In genomic region chr17:59837362-59838195, GRCh38 we compare ENCODE assay signal across 8 cellular contexts. TPM values are rescaled to one million over a fixed set of nuclear protein-coding genes. Genes with fewer than 3 reads are reported as not detected.
A peak's percentile ranks its signal among the peaks of the same experiment; 100 is the strongest.
DNase-seq lines count a peak whose midpoint lies in the region; ATAC-seq, FAIRE-seq and TF ChIP-seq lines count a peak whose summit lies in the region.

No MANE protein-coding gene starts in this region.

- H3K4ac ChIP-seq in H1 (replicated peaks; ENCODE audit: insufficient read length, low read depth, low read length) = no peak overlapping the region

- CTCF ChIA-PET in activated CD4-positive, alpha-beta T cell treated with anti-CD3 and anti-CD28 coated beads for 36 hours (lab: Charles Lee) = interaction anchor here (0.7 to 4.8 kb wide), 14 partner anchors 9 to 92 kb away, joined by 3 to 44 read pairs (median 4); no protein-coding TSS in a partner anchor
- CTCF ChIA-PET in H1 (lab: Charles Lee; ENCODE audit: partially characterized antibody) = interaction anchor here (0.6 to 1.1 kb wide), 3 partner anchors 10 to 440 kb away, joined by 3 read pairs; no protein-coding TSS in a partner anchor

- DNase-seq in NCI-H226 (peak; percentile 87), H1 (ENCODE audit: low read depth in 1 of 2, low spot score in 2 of 2) (peak in 1 of 2 experiments; percentile 52), memory B cell (ENCODE audit: low spot score in 2 of 2) (peak in 1 of 2 donors; percentile 63)
- peak; percentile 77 for DNase-seq in activated CD4-positive, alpha-beta T cell treated with anti-CD3 and anti-CD28 coated beads for 36 hours

- no peak for FAIRE-seq in H1 (lab: Jason Lieb, UNC)

- H3K23ac ChIP-seq in H1 (ENCODE audit: insufficient read length) = no peak overlapping the region

- H2BK120ac ChIP-seq in H1 (replicated peaks; ENCODE audit: low read depth, low read length) = peak overlapping the region; percentile 97

- peak overlapping the region; percentile 17; the same call in 1 of the 2 replicates for H2BK20ac ChIP-seq in H1 (ENCODE audit: low read length)

- intact Hi-C loops in activated CD4-positive, alpha-beta T cell treated with anti-CD3 and anti-CD28 coated beads for 36 hours (cut with DNase I, micrococcal nuclease) = loop anchor here (1.0 to 2.0 kb wide), 5 partner anchors 8 to 85 kb away; no protein-coding TSS in a partner anchor

- H3K23me2 ChIP-seq in H1 (ENCODE audit: low read depth, low read length) = peaks cover 4% of the 10 kb centered on the region; the same call in 1 of the 2 replicates

- H2BK5ac ChIP-seq in H1 (ENCODE audit: low read depth, low read length) = peak overlapping the region; percentile 90

- H3K27me3 Mint-ChIP-seq in activated CD4-positive, alpha-beta T cell treated with anti-CD3 and anti-CD28 coated beads for 36 hours = peaks cover 3% of the 10 kb centered on the region
- H3K27me3 Mint-ChIP-seq in memory B cell = no peaks in the 10 kb centered on the region

- TF ChIP-seq CTCF in H1 (IDR thresholded peaks at IDR 0.05; ENCODE audit: control extremely low read depth in 1 of 3, insufficient read depth in 1 of 3, low read depth in 1 of 3, low read length in 3 of 3) = no peak

- H3K4me3 ChIP-seq in BLaER1 = peak overlapping the region; percentile 63
- H3K4me3 ChIP-seq in H1 (ENCODE audit: extremely low read depth in 1 of 4, insufficient read depth in 2 of 4, low read depth in 3 of 4, low read length in 4 of 4) = peak overlapping the region; percentile 87 to 98 (median 90)

- H3K4me2 ChIP-seq in BLaER1 (peak overlapping the region; percentile 81), H1 (ENCODE audit: insufficient read depth in 1 of 2, low read depth in 2 of 2, low read length in 2 of 2) (peak overlapping the region; percentile 74 to 92)

- H3K36me3 ChIP-seq in BLaER1 = peaks cover 32% of the 10 kb centered on the region
- peaks cover 0 to 27% (median 12%) of the 10 kb centered on the region in 4 experiments; a peak in 5 of 8 replicates for H3K36me3 ChIP-seq in H1 (ENCODE audit: control insufficient read depth in 2 of 4, insufficient read depth in 4 of 4, low read length in 3 of 4)

- H3K27me3 ChIP-seq in BLaER1 (no peaks in the 10 kb centered on the region), H1 (replicated peaks in 1 of 4; ENCODE audit: control insufficient read depth in 3 of 4, extremely low read depth in 1 of 4, insufficient read depth in 3 of 4, low read length in 3 of 4) (no peaks in the 10 kb centered on the region)

- no peak overlapping the region for H2AFZ ChIP-seq in H1 (ENCODE audit: low read length)

- peaks cover 42% of the 10 kb centered on the region for H3K4me1 Mint-ChIP-seq in activated CD4-positive, alpha-beta T cell treated with anti-CD3 and anti-CD28 coated beads for 36 hours
- H3K4me1 Mint-ChIP-seq in memory B cell = peaks cover 41% of the 10 kb centered on the region

- H3K9ac ChIP-seq in BLaER1 = peak overlapping the region; percentile 76
- H3K9ac ChIP-seq in H1 (replicated peaks in 1 of 4; ENCODE audit: extremely low read depth in 1 of 4, low read depth in 3 of 4, low read length in 3 of 4) = peak overlapping the region; percentile 95 to 100 (median 98)

- H3K56ac ChIP-seq in H1 (replicated peaks; ENCODE audit: insufficient read length, low read depth, low read length) = peak overlapping the region; percentile 70

- no peak for TF ChIP-seq RAD21 in H1 (IDR thresholded peaks at IDR 0.05 in 1 of 2, conservative IDR thresholded peaks at IDR 0.05 in 1 of 2; ENCODE audit: low read depth in 2 of 2, low read length in 2 of 2)

- peak overlapping the region; percentile 96; the same call in 1 of the 2 replicates for H2BK12ac ChIP-seq in H1 (ENCODE audit: low read depth, low read length)

- POLR2A ChIA-PET in activated CD4-positive, alpha-beta T cell treated with anti-CD3 and anti-CD28 coated beads for 36 hours (lab: Charles Lee) = interaction anchor here (0.6 to 9.2 kb wide), 15 partner anchors 9 to 1206 kb away, joined by 3 to 308 read pairs (median 10); partner anchors contain the start of genes CLTC, PTRH2, TUBD1 and VMP1
- POLR2A ChIA-PET in H1 (lab: Charles Lee; ENCODE audit: partially characterized antibody) = interaction anchor here (0.7 to 11.2 kb wide), 29 partner anchors 8 to 627 kb away, joined by 3 to 137 read pairs (median 4); partner anchors contain the start of genes CLTC, PTRH2, RPS6KB1 and SMG8

- H3K9me3 Mint-ChIP-seq in activated CD4-positive, alpha-beta T cell treated with anti-CD3 and anti-CD28 coated beads for 36 hours (ENCODE audit: low read depth) = no peaks in the 10 kb centered on the region
- H3K9me3 Mint-ChIP-seq in memory B cell = no peaks in the 10 kb centered on the region

- peak overlapping the region; percentile 89; the same call in 1 of the 2 replicates for H3K18ac ChIP-seq in H1 (ENCODE audit: extremely low read depth, low read length)

- H3K4me1 ChIP-seq in BLaER1 (peaks cover 51% of the 10 kb centered on the region), H1 (replicated peaks in 1 of 4; ENCODE audit: control insufficient read depth in 3 of 4, insufficient read depth in 4 of 4, low read length in 3 of 4) (peaks cover 0 to 4% (median 0%) of the 10 kb centered on the region in 4 experiments; a peak in 5 of 7 replicates)

- H3K27ac Mint-ChIP-seq in activated CD4-positive, alpha-beta T cell treated with anti-CD3 and anti-CD28 coated beads for 36 hours = peak overlapping the region; percentile 100
- H3K27ac Mint-ChIP-seq in memory B cell = peak overlapping the region; percentile 96

- TF ChIP-seq EP300 in H1 (IDR thresholded peaks at IDR 0.05; ENCODE audit: borderline replicate concordance in 1 of 2, low read depth in 2 of 2, low read length in 2 of 2) = peak in 1 of 2 experiments; percentile 23; a peak in 1 of 3 replicates

- peak overlapping the region; percentile 83 for H4K91ac ChIP-seq in H1 (replicated peaks; ENCODE audit: insufficient read length, low read length)

- no peak overlapping the region for H4K8ac ChIP-seq in H1 (ENCODE audit: extremely low read depth, insufficient read depth, low read length)

- peak overlapping the region; percentile 100 for H3K4me3 Mint-ChIP-seq in activated CD4-positive, alpha-beta T cell treated with anti-CD3 and anti-CD28 coated beads for 36 hours
- peak overlapping the region; percentile 92 for H3K4me3 Mint-ChIP-seq in memory B cell

- H3K36me3 Mint-ChIP-seq in activated CD4-positive, alpha-beta T cell treated with anti-CD3 and anti-CD28 coated beads for 36 hours (ENCODE audit: low read depth) = peaks cover 77% of the 10 kb centered on the region
- peaks cover 2% of the 10 kb centered on the region for H3K36me3 Mint-ChIP-seq in memory B cell

- H3K9me3 ChIP-seq in BLaER1 = no peaks in the 10 kb centered on the region
- no peaks in the 10 kb centered on the region for H3K9me3 ChIP-seq in H1 (ENCODE audit: insufficient read depth in 2 of 2, low read depth in 1 of 2, low read length in 1 of 2)

- H4K5ac ChIP-seq in H1 (ENCODE audit: insufficient read length, low read depth, low read length) = peak overlapping the region; percentile 96

- H3K27ac ChIP-seq in BLaER1 (peak overlapping the region; percentile 69), H1 (ENCODE audit: low read depth, low read length) (peak overlapping the region; percentile 96), temporal lobe (ENCODE audit: low read depth, low read length) (peak overlapping the region; percentile 71)

- H3K14ac ChIP-seq in H1 (ENCODE audit: insufficient read length) = no peak overlapping the region

- H2AK5ac ChIP-seq in H1 (ENCODE audit: low read depth, low read length) = peak overlapping the region; percentile 41; the same call in 1 of the 2 replicates

- peaks cover 3 to 33% of the 10 kb centered on the region in 2 experiments; a peak in 3 of 4 replicates for H3K79me2 ChIP-seq in H1 (ENCODE audit: control insufficient read depth in 1 of 2, insufficient read depth in 2 of 2, low read length in 2 of 2)

- 1% methylated on average over 8 of the region's 8 CpGs; no CpG with 5 or more reads in 1 of the 2 experiments for WGBS in H1 (ENCODE audit: extremely low coverage in 1 of 2, insufficient coverage in 1 of 2, insufficient read length in 1 of 2, insufficient replicate concordance in 2 of 2, low coverage in 1 of 2, low lambda C conversion rate in 2 of 2, missing lambda C conversion rate in 1 of 2), 2 experiments

- H2BK15ac ChIP-seq in H1 (ENCODE audit: low read length) = no peak overlapping the region

- H4K20me1 ChIP-seq in BLaER1 (no peaks in the 10 kb centered on the region), H1 (replicated peaks in 1 of 2; ENCODE audit: control insufficient read depth in 1 of 2, insufficient read depth in 2 of 2, low read length in 2 of 2) (no peaks in the 10 kb centered on the region)

- no peaks in the 10 kb centered on the region for H3K79me1 ChIP-seq in H1 (ENCODE audit: low read depth, low read length)

- peak; percentile 75 for ATAC-seq in GM18868 (IDR thresholded peaks at IDR 0.05; ENCODE audit: unreplicated experiment)
- ATAC-seq in HG03064 (IDR thresholded peaks at IDR 0.05; ENCODE audit: low read depth, unreplicated experiment) = peak; percentile 65
- peak; percentile 77 for ATAC-seq in activated CD4-positive, alpha-beta T cell treated with anti-CD3 and anti-CD28 coated beads for 36 hours
- peak; percentile 88 for ATAC-seq in memory B cell (ENCODE audit: low read depth)

- peak; percentile 97 to 99 for TF ChIP-seq POLR2A in H1 (IDR thresholded peaks at IDR 0.05; ENCODE audit: control extremely low read depth in 1 of 2, low read depth in 2 of 2, low read length in 2 of 2)

RNA-seq across cellular contexts. Expression of gene TUBD1, which starts 55.2 kb away (rescaled TPM):
- total RNA-seq in activated CD4-positive, alpha-beta T cell treated with anti-CD3 and anti-CD28 coated beads for 36 hours = 10 to 100 TPM; 10.6 to 11.0 TPM
- total RNA-seq in H1 (2021; fragmentation: NEBNext Ultra II Directional; extraction: Animal tissue kit (Norgen Biotek cat#: 25700)) = 16.1 and 17.5 TPM in 2 replicates
- polyA plus RNA-seq in H1 (2011; rRNA removed) = 5.7 and 9.1 TPM in 2 replicates
- polyA plus RNA-seq in H1 (2011; cell fraction: cytosol; rRNA removed) = 7.3 TPM
- polyA plus RNA-seq in H1 (2011; cell fraction: nucleus; rRNA removed) = 3.4 TPM
- 11.2 to 22.7 TPM (median 15.5 TPM) in 4 replicates for polyA plus RNA-seq in H1 (2012, experiment 1 of 2)
- 2.3 TPM for polyA plus RNA-seq in H1 (2012, experiment 2 of 2)
- 11.9 TPM for polyA plus RNA-seq in H1 (2013, experiment 1 of 2)
- 12.3 TPM for polyA plus RNA-seq in H1 (2013, experiment 2 of 2)
- 20.3 and 30.4 TPM in 2 replicates for polyA minus RNA-seq in H1 (2011; rRNA and poly(A)+ RNA removed)
- polyA minus RNA-seq in H1 (2011; cell fraction: cytosol; rRNA and poly(A)+ RNA removed) = 11.9 TPM
- polyA minus RNA-seq in H1 (2011; cell fraction: nucleus; rRNA and poly(A)+ RNA removed) = 16.1 TPM
- 9.1 TPM for total RNA-seq in temporal lobe

RNA-seq across cellular contexts. Expression of gene RPS6KB1, which starts 55.3 kb away (rescaled TPM):
- 10 to 100 TPM; 52.6 to 54.5 TPM for total RNA-seq in activated CD4-positive, alpha-beta T cell treated with anti-CD3 and anti-CD28 coated beads for 36 hours
- total RNA-seq in H1 (2021; fragmentation: NEBNext Ultra II Directional; extraction: Animal tissue kit (Norgen Biotek cat#: 25700)) = 25.5 and 28.4 TPM in 2 replicates
- polyA plus RNA-seq in H1 (2011; rRNA removed) = 2.1 and 3.4 TPM in 2 replicates
- polyA plus RNA-seq in H1 (2011; cell fraction: cytosol; rRNA removed) = 4.1 TPM
- 2.9 TPM for polyA plus RNA-seq in H1 (2011; cell fraction: nucleus; rRNA removed)
- 9.2 to 19.7 TPM (median 12.8 TPM) in 4 replicates for polyA plus RNA-seq in H1 (2012, experiment 1 of 2)
- polyA plus RNA-seq in H1 (2012, experiment 2 of 2) = 0.62 TPM
- 8.7 TPM for polyA plus RNA-seq in H1 (2013, experiment 1 of 2)
- 8.7 TPM for polyA plus RNA-seq in H1 (2013, experiment 2 of 2)
- 9.3 and 10.5 TPM in 2 replicates for polyA minus RNA-seq in H1 (2011; rRNA and poly(A)+ RNA removed)
- 10.7 TPM for polyA minus RNA-seq in H1 (2011; cell fraction: cytosol; rRNA and poly(A)+ RNA removed)
- 16.8 TPM for polyA minus RNA-seq in H1 (2011; cell fraction: nucleus; rRNA and poly(A)+ RNA removed)
- total RNA-seq in temporal lobe = 30.5 TPM
